In genomic region chr9:91591627-91592026, GRCh38 we compare ENCODE assay signal across 39 cellular contexts.
"Had no signal": no experiment of that assay in that cellular context is flagged by ENCODE, and none has a peak within 500 bp of the region (broad histone marks: within the 10 kb centered on the region; RNA-seq: fewer than 3 reads in every experiment).

No MANE protein-coding gene starts in this region.

- H3K27ac Mint-ChIP-seq: activated B cell treated with CpG ODN at 0.5 μM for 24 hours; activated CD4-positive, alpha-beta memory T cell treated with anti-CD3 and anti-CD28 coated beads for 36 hours; activated CD4-positive, alpha-beta T cell treated with anti-CD3 and anti-CD28 coated beads, Interleukin-2, amount 10 ng/mL, durations not matched to agents 24 days and 14 days; activated CD8-positive, alpha-beta T cell treated with anti-CD3 and anti-CD28 coated beads for 36 hours; activated naive CD4-positive, alpha-beta T cell treated with anti-CD3 and anti-CD28 coated beads for 36 hours; activated naive CD4-positive, alpha-beta T cell treated with anti-CD3 and anti-CD28 coated beads, Interleukin-2, amount 50 U/mL, for 72 hours; activated naive CD8-positive, alpha-beta T cell treated with anti-CD3 and anti-CD28 coated beads for 36 hours; activated T-cell treated with anti-CD3 and anti-CD28 coated beads, Interleukin-2, amount 50 U/mL, for 72 hours; activated T-helper 1 cell treated with anti-CD3 and anti-CD28 coated beads, Interleukin-12 subunit alpha, Interleukin-12 subunit beta, Interleukin-2, Interleukin-4 antibody, amounts not matched to agents 30 ng/mL and 10 ng/mL and 1 ng/mL, durations not matched to agents 14 hours and 24 hours and 36 hours; activated T-helper 17 cell treated with anti-CD3 and anti-CD28 coated beads, Interleukin-2, amount 50 U/mL, for 72 hours; T-helper 1 cell treated with Interleukin-12 subunit alpha and Interleukin-12 subunit beta and Interleukin-4 antibody, amounts not matched to agents 30 μg/mL and 1 μg/mL, for 36 hours; T-helper 2 cell treated with Interferon-gamma antibody and Interleukin-4, amounts not matched to agents 5 μg/mL and 100 μg/mL, for 36 hours had no signal

- H3K4me3 Mint-ChIP-seq: activated B cell treated with CpG ODN at 0.5 μM for 24 hours; activated CD4-positive, alpha-beta memory T cell treated with anti-CD3 and anti-CD28 coated beads for 36 hours; activated CD4-positive, alpha-beta T cell treated with anti-CD3 and anti-CD28 coated beads, Interleukin-2, amount 10 ng/mL, durations not matched to agents 24 days and 14 days; activated CD8-positive, alpha-beta T cell treated with anti-CD3 and anti-CD28 coated beads for 36 hours; activated naive CD4-positive, alpha-beta T cell treated with anti-CD3 and anti-CD28 coated beads for 36 hours; activated naive CD8-positive, alpha-beta T cell treated with anti-CD3 and anti-CD28 coated beads for 36 hours; activated T-cell treated with anti-CD3 and anti-CD28 coated beads, Interleukin-2, amount 50 U/mL, for 4 hours; activated T-cell treated with anti-CD3 and anti-CD28 coated beads, Interleukin-2, amount 50 U/mL, for 72 hours; activated T-helper 1 cell treated with anti-CD3 and anti-CD28 coated beads, Interleukin-12 subunit alpha, Interleukin-12 subunit beta, Interleukin-2, Interleukin-4 antibody, amounts not matched to agents 30 ng/mL and 10 ng/mL and 1 ng/mL, durations not matched to agents 14 hours and 24 hours and 36 hours; activated T-helper 17 cell treated with anti-CD3 and anti-CD28 coated beads, Interleukin-2, amount 50 U/mL, for 72 hours; central memory CD8-positive, alpha-beta T cell; T-helper 1 cell treated with Interleukin-12 subunit alpha and Interleukin-12 subunit beta and Interleukin-4 antibody, amounts not matched to agents 30 μg/mL and 1 μg/mL, for 36 hours; T-helper 2 cell treated with Interferon-gamma antibody and Interleukin-4, amounts not matched to agents 5 μg/mL and 100 μg/mL, for 36 hours had no signal

- FAIRE-seq: astrocyte, bronchial epithelial cell, TTC549 had no signal

- H3K9me3 Mint-ChIP-seq: activated B cell treated with CpG ODN at 0.5 μM for 24 hours; activated CD4-positive, alpha-beta memory T cell treated with anti-CD3 and anti-CD28 coated beads for 36 hours; activated CD4-positive, alpha-beta T cell treated with anti-CD3 and anti-CD28 coated beads, Interleukin-2, amount 10 ng/mL, durations not matched to agents 24 days and 14 days; activated CD8-positive, alpha-beta T cell treated with anti-CD3 and anti-CD28 coated beads for 36 hours; activated naive CD4-positive, alpha-beta T cell treated with anti-CD3 and anti-CD28 coated beads for 36 hours; activated naive CD4-positive, alpha-beta T cell treated with anti-CD3 and anti-CD28 coated beads, Interleukin-2, amount 50 U/mL, for 72 hours; activated naive CD8-positive, alpha-beta T cell treated with anti-CD3 and anti-CD28 coated beads for 36 hours; activated T-cell treated with anti-CD3 and anti-CD28 coated beads, Interleukin-2, amount 50 U/mL, for 4 hours; activated T-cell treated with anti-CD3 and anti-CD28 coated beads, Interleukin-2, amount 50 U/mL, for 72 hours; activated T-helper 1 cell treated with anti-CD3 and anti-CD28 coated beads, Interleukin-12 subunit alpha, Interleukin-12 subunit beta, Interleukin-2, Interleukin-4 antibody, amounts not matched to agents 30 ng/mL and 10 ng/mL and 1 ng/mL, durations not matched to agents 14 hours and 24 hours and 36 hours; activated T-helper 17 cell treated with anti-CD3 and anti-CD28 coated beads, Interleukin-2, amount 50 U/mL, for 72 hours; central memory CD8-positive, alpha-beta T cell; T-helper 1 cell treated with Interleukin-12 subunit alpha and Interleukin-12 subunit beta and Interleukin-4 antibody, amounts not matched to agents 30 μg/mL and 1 μg/mL, for 36 hours; T-helper 2 cell treated with Interferon-gamma antibody and Interleukin-4, amounts not matched to agents 5 μg/mL and 100 μg/mL, for 36 hours had no signal

- DNase-seq: activated B cell treated with CpG ODN at 0.5 μM for 24 hours; activated CD4-positive, alpha-beta memory T cell treated with anti-CD3 and anti-CD28 coated beads for 36 hours; activated CD4-positive, alpha-beta T cell treated with anti-CD3 and anti-CD28 coated beads for 4 hours; activated CD4-positive, alpha-beta T cell treated with anti-CD3 and anti-CD28 coated beads, Interleukin-2, amount 10 ng/mL, durations not matched to agents 24 days and 14 days; activated CD4-positive, alpha-beta T cell treated with anti-CD3 and anti-CD28 coated beads, Interleukin-2, amount 50 U/mL, for 1 hour; activated CD4-positive, alpha-beta T cell treated with anti-CD3 and anti-CD28 coated beads, Interleukin-2, amount 50 U/mL, for 4 hours; activated CD4-positive, CD25-positive, alpha-beta regulatory T cell treated with anti-CD3 and anti-CD28 coated beads, Interleukin-2, amount 50 U/mL, for 72 hours; activated CD8-positive, alpha-beta memory T cell treated with anti-CD3 and anti-CD28 coated beads, Interleukin-2, amount 50 U/mL, for 4 hours; activated CD8-positive, alpha-beta T cell treated with anti-CD3 and anti-CD28 coated beads for 36 hours; activated effector memory CD4-positive, alpha-beta T cell treated with anti-CD3 and anti-CD28 coated beads, Interleukin-2, amount 50 U/mL, for 16 hours; activated gamma-delta T cell treated with Interleukin-2 at 50 U/mL for 16 hours; activated naive CD4-positive, alpha-beta T cell; activated naive CD4-positive, alpha-beta T cell treated with anti-CD3 and anti-CD28 coated beads for 36 hours; activated naive CD4-positive, alpha-beta T cell treated with anti-CD3 and anti-CD28 coated beads, Interleukin-2, amount 50 U/mL, for 16 hours; activated naive CD8-positive, alpha-beta T cell treated with anti-CD3 and anti-CD28 coated beads for 36 hours; activated T-cell treated with anti-CD3 and anti-CD28 coated beads for 4 hours; activated T-cell treated with anti-CD3 and anti-CD28 coated beads, Interleukin-2, amount 50 U/mL, for 1 hour; activated T-cell treated with anti-CD3 and anti-CD28 coated beads, Interleukin-2, amount 50 U/mL, for 4 hours; activated T-cell treated with anti-CD3 and anti-CD28 coated beads, Interleukin-2, amount 50 U/mL, for 72 hours; adrenal gland; amniotic stem cell; aorta; body of pancreas; brain microvascular endothelial cell; caudate nucleus; cerebellar nuclear complex; T-helper 2 cell; T-helper 9 cell had no signal

- H3K36me3 Mint-ChIP-seq: activated CD4-positive, alpha-beta memory T cell treated with anti-CD3 and anti-CD28 coated beads for 36 hours; activated naive CD4-positive, alpha-beta T cell treated with anti-CD3 and anti-CD28 coated beads, Interleukin-2, amount 50 U/mL, for 72 hours; activated naive CD8-positive, alpha-beta T cell treated with anti-CD3 and anti-CD28 coated beads for 36 hours had no signal

- H3K36me3 ChIP-seq: adrenal gland, brain microvascular endothelial cell, cardiac muscle cell had no signal

- H3K27me3 ChIP-seq: adrenal gland, body of pancreas, brain microvascular endothelial cell, cardiac muscle cell had no signal

- H3K27ac ChIP-seq: adrenal gland, body of pancreas, brain microvascular endothelial cell, cardiac muscle cell, VCaP had no signal

- H3K4me1 Mint-ChIP-seq: activated B cell treated with CpG ODN at 0.5 μM for 24 hours; activated CD4-positive, alpha-beta T cell treated with anti-CD3 and anti-CD28 coated beads, Interleukin-2, amount 10 ng/mL, durations not matched to agents 24 days and 14 days; activated naive CD8-positive, alpha-beta T cell treated with anti-CD3 and anti-CD28 coated beads for 36 hours; activated T-helper 17 cell treated with anti-CD3 and anti-CD28 coated beads, Interleukin-2, amount 50 U/mL, for 72 hours; central memory CD8-positive, alpha-beta T cell had no signal

- H3K4me1 ChIP-seq: adrenal gland, body of pancreas had no signal

- H3K4me3 ChIP-seq: adrenal gland, body of pancreas, cardiac muscle cell had no signal

- H3K9me3 ChIP-seq: adrenal gland, body of pancreas had no signal
